Comparison of ENCODE assay signal across 13 cellular contexts in genomic region chr1:16147615-16147926, GRCh38. TPM values are rescaled to one million over a fixed set of nuclear protein-coding genes. Genes with fewer than 3 reads are reported as not detected.
DNase-seq lines count a peak whose midpoint lies in the region; ATAC-seq, FAIRE-seq and TF ChIP-seq lines count a peak whose summit lies in the region.
"Had no signal": no experiment of that assay in that cellular context is flagged by ENCODE, and none has a peak within 500 bp of the region (broad histone marks: within the 10 kb centered on the region; RNA-seq: fewer than 3 reads in every experiment).

No MANE protein-coding gene starts in this region.

- ATAC-seq in heart left ventricle (no peak), Right ventricle myocardium superior (ENCODE audit: poor library complexity) (no peak), lower lobe of right lung (no peak), GM21390 (IDR thresholded peaks at IDR 0.05; ENCODE audit: unreplicated experiment) (no peak)
- ATAC-seq: mucosa of descending colon; stimulated activated naive CD8-positive, alpha-beta T cell treated with anti-CD3 and anti-CD28 coated beads, Interleukin-15, Interleukin-2, amounts not matched to agents 100 U/mL and 50 U/mL, for 24 hours had no signal

- H3K4ac ChIP-seq in neuronal stem cell (ENCODE audit: low read length) = no peak overlapping the region

- no peaks in the 10 kb centered on the region for H3K9me1 ChIP-seq in endothelial cell of umbilical vein (replicated peaks; ENCODE audit: control insufficient read depth, extremely low read depth, insufficient read depth, low read length)

- DNase-seq in heart left ventricle (no peak), Right ventricle myocardium superior (no peak), endothelial cell of umbilical vein (ENCODE audit: low read depth, low spot score) (no peak), neuronal stem cell (ENCODE audit: low spot score) (no peak), vagina (ENCODE audit: extremely low spot score in 2 of 2) (no peak), lower lobe of right lung (no peak), foreskin fibroblast (no peak)
- DNase-seq: activated CD4-positive, CD25-positive, alpha-beta regulatory T cell treated with anti-CD3 and anti-CD28 coated beads, Interleukin-2, amount 50 U/mL, for 72 hours; mucosa of descending colon; NCI-H1092 treated with DMSO at 0.1 percent for 48 hours; stimulated activated naive CD8-positive, alpha-beta T cell treated with anti-CD3 and anti-CD28 coated beads, Interleukin-15, Interleukin-2, amounts not matched to agents 100 U/mL and 50 U/mL, for 24 hours had no signal

- H2BK12ac ChIP-seq in neuronal stem cell (ENCODE audit: low read length) = no peak overlapping the region

- H3K9me3 ChIP-seq in heart left ventricle (no peaks in the 10 kb centered on the region), endothelial cell of umbilical vein (replicated peaks; ENCODE audit: control insufficient read depth, insufficient read depth, low read length) (no peaks in the 10 kb centered on the region), neuronal stem cell (replicated peaks in 1 of 2; ENCODE audit: control insufficient read depth in 2 of 2, insufficient read depth in 1 of 2, low read depth in 1 of 2, low read length in 2 of 2) (no peaks in the 10 kb centered on the region), vagina (no peaks in the 10 kb centered on the region), lower lobe of right lung (no peaks in the 10 kb centered on the region)
- H3K9me3 ChIP-seq: mucosa of descending colon had no signal

- no peak overlapping the region for H3K23ac ChIP-seq in neuronal stem cell (ENCODE audit: low read depth, low read length, poor library complexity)

- no peaks in the 10 kb centered on the region for H4K20me1 ChIP-seq in endothelial cell of umbilical vein (replicated peaks; ENCODE audit: control insufficient read depth, extremely low read depth, insufficient read depth, low read length)

- H3K14ac ChIP-seq in neuronal stem cell (ENCODE audit: low read length) = no peak overlapping the region

- H3K4me1 ChIP-seq in heart left ventricle = peaks cover 23 to 89% (median 78%) of the 10 kb centered on the region in 12 donors
- peaks cover 95% of the 10 kb centered on the region for H3K4me1 ChIP-seq in endothelial cell of umbilical vein (ENCODE audit: control insufficient read depth, extremely low read depth, insufficient read depth, low read length)
- H3K4me1 ChIP-seq in neuronal stem cell (ENCODE audit: control insufficient read depth in 2 of 2, insufficient read depth in 1 of 2, low read depth in 1 of 2, low read length in 2 of 2) = peaks cover 39 to 55% of the 10 kb centered on the region in 2 donors
- peaks cover 66% of the 10 kb centered on the region for H3K4me1 ChIP-seq in vagina
- peaks cover 79% of the 10 kb centered on the region for H3K4me1 ChIP-seq in lower lobe of right lung

- H3K4me2 ChIP-seq in endothelial cell of umbilical vein (ENCODE audit: insufficient read depth, low read length) (peak overlapping the region; percentile 64), neuronal stem cell (ENCODE audit: insufficient read depth, low read length, poor library complexity, severe bottlenecking) (no peak overlapping the region)

- H3K79me2 ChIP-seq in endothelial cell of umbilical vein (ENCODE audit: control insufficient read depth, insufficient read depth, low read length) = peaks cover 87% of the 10 kb centered on the region

- H3K27ac ChIP-seq in heart left ventricle (peak overlapping the region; percentile 85 to 99 (median 93)), endothelial cell of umbilical vein (ENCODE audit: insufficient read depth, low read depth, low read length) (peak overlapping the region; percentile 99), neuronal stem cell (replicated peaks; ENCODE audit: low read length) (peak overlapping the region; percentile 91), vagina (peak overlapping the region; percentile 84), lower lobe of right lung (no peak overlapping the region)

- H3K4me3 ChIP-seq in heart left ventricle (no peak overlapping the region), endothelial cell of umbilical vein (replicated peaks in 1 of 3; ENCODE audit: insufficient read depth in 1 of 3, low read depth in 1 of 3, low read length in 3 of 3) (peak overlapping the region in 1 of 3 experiments; percentile 13), neuronal stem cell (ENCODE audit: low read length in 2 of 2) (no peak overlapping the region), vagina (no peak overlapping the region), lower lobe of right lung (no peak overlapping the region), foreskin fibroblast (ENCODE audit: low read depth in 1 of 2, low read length in 2 of 2) (no peak overlapping the region)
- H3K4me3 ChIP-seq: mucosa of descending colon had no signal

- intact Hi-C loops in heart left ventricle (cut with DNase I) (loop anchor here in 2 of 10 donors (5.0 kb wide), 2 partner anchors 35 to 65 kb away; no protein-coding TSS in a partner anchor), Right ventricle myocardium superior (cut with DNase I) (no loop called here), endothelial cell of umbilical vein (cut with micrococcal nuclease) (loop anchor here (1.0 to 5.0 kb wide), 2 partner anchors 8 to 350 kb away; no protein-coding TSS in a partner anchor), vagina (cut with DNase I) (loop anchor here (5.0 kb wide), 1 partner anchor 35 kb away; no protein-coding TSS in a partner anchor), lower lobe of right lung (cut with DNase I) (no loop called here)

- H2AFZ ChIP-seq in endothelial cell of umbilical vein (ENCODE audit: low read depth, low read length) = no peak overlapping the region
- no peak overlapping the region for H2AFZ ChIP-seq in neuronal stem cell (ENCODE audit: low read length)

- dilution Hi-C loops in endothelial cell of umbilical vein (cut with MboI; ENCODE audit: extremely low pct_ligation_motif_present, low sequenced_read_pairs) = no loop called here

- H4K8ac ChIP-seq in neuronal stem cell (ENCODE audit: low read depth, low read length) = no peak overlapping the region

- FAIRE-seq in endothelial cell of umbilical vein (lab: Jason Lieb, UNC) = peak; percentile 77
- FAIRE-seq: HTR-8/SVneo had no signal

- TF ChIP-seq POLR2A in heart left ventricle (IDR thresholded peaks at IDR 0.05) (no peak), endothelial cell of umbilical vein (IDR thresholded peaks at IDR 0.05; ENCODE audit: low read depth, low read length) (no peak), vagina (IDR thresholded peaks at IDR 0.05) (no peak)

- no peak overlapping the region for H2BK5ac ChIP-seq in neuronal stem cell (ENCODE audit: low read length)

- H3K9ac ChIP-seq in endothelial cell of umbilical vein (replicated peaks; ENCODE audit: extremely low read depth, insufficient read depth, low read length) (no peak overlapping the region), neuronal stem cell (ENCODE audit: low read depth, low read length, poor library complexity) (no peak overlapping the region)

- no peak overlapping the region for H2BK120ac ChIP-seq in neuronal stem cell (ENCODE audit: low read depth, low read length)

- POLR2A ChIA-PET in endothelial cell of umbilical vein (lab: Charles Lee) = interaction anchor here (0.7 to 3.3 kb wide), 3 partner anchors 8 to 292 kb away, joined by 3 to 22 read pairs (median 4); partner anchors contain the start of gene EPHA2

- 47 to 64% (median 56%) methylated on average over 2 of the region's 2 CpGs for WGBS in heart left ventricle, 4 donors
- no CpG with 5 or more reads among the region's 2 CpGs for WGBS in neuronal stem cell (ENCODE audit: extremely low coverage in 2 of 2, insufficient read length in 2 of 2, insufficient replicate concordance in 1 of 2), 2 donors

- H3K27me3 ChIP-seq in heart left ventricle (no peaks in the 10 kb centered on the region), endothelial cell of umbilical vein (ENCODE audit: control insufficient read depth in 2 of 2, insufficient read depth in 2 of 2, low read length in 2 of 2) (no peaks in the 10 kb centered on the region), neuronal stem cell (ENCODE audit: control insufficient read depth in 3 of 3, insufficient read depth in 3 of 3, low read depth in 1 of 3, low read length in 3 of 3) (no peaks in the 10 kb centered on the region), vagina (no peaks in the 10 kb centered on the region), lower lobe of right lung (ENCODE audit: low read depth) (no peaks in the 10 kb centered on the region)

- CTCF ChIA-PET in endothelial cell of umbilical vein (lab: Charles Lee) = interaction anchor here (1.2 to 6.9 kb wide), 5 partner anchors 34 to 216 kb away, joined by 3 to 39 read pairs (median 5); partner anchors contain the start of gene FAM131C

- peaks cover 42% of the 10 kb centered on the region for H3K79me1 ChIP-seq in neuronal stem cell (ENCODE audit: low read depth, low read length)

- no TSS peak for BruUV-seq in endothelial cell of umbilical vein (replicated peaks; lab: Mats Ljungman, UMichigan)

- H2BK15ac ChIP-seq in neuronal stem cell (ENCODE audit: low read length) = no peak overlapping the region

- H4K91ac ChIP-seq in neuronal stem cell (ENCODE audit: low read depth, low read length, poor library complexity) = no peak overlapping the region

- no peak for TF ChIP-seq CTCF in heart left ventricle (IDR thresholded peaks at IDR 0.05)
- TF ChIP-seq CTCF in endothelial cell of umbilical vein (IDR thresholded peaks at IDR 0.05; ENCODE audit: extremely low read depth in 1 of 2, insufficient read depth in 1 of 2, low read depth in 1 of 2, low read length in 2 of 2) = no peak
- TF ChIP-seq CTCF in vagina (IDR thresholded peaks at IDR 0.05) = no peak
- TF ChIP-seq CTCF in lower lobe of right lung (IDR thresholded peaks at IDR 0.05) = no peak
- TF ChIP-seq CTCF in foreskin fibroblast (IDR thresholded peaks at IDR 0.05; ENCODE audit: low read depth, low read length) = no peak

- no peak overlapping the region for H3K18ac ChIP-seq in neuronal stem cell (ENCODE audit: low read length)

- no peak overlapping the region for H2AK5ac ChIP-seq in neuronal stem cell (ENCODE audit: low read depth, low read length)

- H3K36me3 ChIP-seq in heart left ventricle (peaks cover 5 to 54% (median 29%) of the 10 kb centered on the region in 9 donors), endothelial cell of umbilical vein (ENCODE audit: control insufficient read depth in 2 of 2, extremely low read depth in 1 of 2, insufficient read depth in 2 of 2, low read length in 2 of 2) (peaks cover 45% of the 10 kb centered on the region in 2 experiments), neuronal stem cell (replicated peaks in 1 of 2; ENCODE audit: control insufficient read depth in 2 of 2, insufficient read depth in 2 of 2, low read length in 2 of 2) (peaks cover 64 to 76% of the 10 kb centered on the region in 2 donors), vagina (peaks cover 0 to 12% of the 10 kb centered on the region in 2 donors), lower lobe of right lung (peaks cover 32% of the 10 kb centered on the region)

RNA-seq across cellular contexts. Expression of gene EPHA2, which starts 8.3 kb away (rescaled TPM):
- total RNA-seq in heart left ventricle = 10 to 100 TPM in 8 of 9 donors, 1 to 10 TPM in 1; 7.6 to 34.7 (median 14.8) TPM
- polyA plus RNA-seq in heart left ventricle = 10 to 100 TPM in 1 of 2 donors, 1 to 10 TPM in 1; 5.6 to 14.0 TPM
- total RNA-seq in Right ventricle myocardium superior = 7.3 TPM
- 125 and 141 TPM in 2 replicates for total RNA-seq in endothelial cell of umbilical vein
- polyA plus RNA-seq in endothelial cell of umbilical vein = 147 and 169 TPM in 2 replicates
- polyA plus RNA-seq in endothelial cell of umbilical vein (2011; cell fraction: cytosol; rRNA removed) = 95.2 and 120 TPM in 2 replicates
- 126 and 152 TPM in 2 replicates for polyA plus RNA-seq in endothelial cell of umbilical vein (2011; cell fraction: nucleus; rRNA removed)
- 107 and 115 TPM in 2 replicates for polyA plus RNA-seq in endothelial cell of umbilical vein (2012)
- 132 and 164 TPM in 2 replicates for polyA minus RNA-seq in endothelial cell of umbilical vein
- 42.6 TPM for polyA minus RNA-seq in endothelial cell of umbilical vein (2011; cell fraction: cytosol; rRNA and poly(A)+ RNA removed)
- polyA minus RNA-seq in endothelial cell of umbilical vein (2011; cell fraction: nucleus; rRNA and poly(A)+ RNA removed) = 47.6 and 68.5 TPM in 2 replicates
- 74.6 TPM for polyA plus RNA-seq in neuronal stem cell (2013, experiment 1 of 2)
- 73.7 TPM for polyA plus RNA-seq in neuronal stem cell (2013, experiment 2 of 2)
- 264 TPM for total RNA-seq in vagina
- 20.4 TPM for total RNA-seq in lower lobe of right lung

Comparison
In these comparisons a context has a peak if more than half of its experiments do, and no peak if none do; other contexts are left out.
1. intact Hi-C loops: an anchor here in endothelial cell of umbilical vein (1.0 to 5.0 kb wide) and vagina (5.0 kb wide); none called in Right ventricle myocardium superior and lower lobe of right lung.